Comparison of ENCODE assay signal across 18 cellular contexts in genomic region chr1:89779541-89779940, GRCh38. TPM values are rescaled to one million over a fixed set of nuclear protein-coding genes. Genes with fewer than 3 reads are reported as not detected.
DNase-seq lines count a peak whose midpoint lies in the region; ATAC-seq lines count a peak whose summit lies in the region.
"Had no signal": no experiment of that assay in that cellular context is flagged by ENCODE, and none has a peak within 500 bp of the region (broad histone marks: within the 10 kb centered on the region; RNA-seq: fewer than 3 reads in every experiment).

No MANE protein-coding gene starts in this region.

- no peak overlapping the region for H3K4me3 Mint-ChIP-seq in activated naive CD4-positive, alpha-beta T cell treated with anti-CD3 and anti-CD28 coated beads, Interleukin-2, amount 10 ng/mL, durations not matched to agents 7 days and 5 days
- H3K4me3 Mint-ChIP-seq in activated T-helper 1 cell treated with anti-CD3 and anti-CD28 coated beads, Interleukin-12 subunit alpha, Interleukin-12 subunit beta, Interleukin-2, Interleukin-4 antibody, amounts not matched to agents 30 ng/mL and 10 ng/mL and 1 ng/mL, durations not matched to agents 14 hours and 24 hours and 36 hours, result no peak overlapping the region
- H3K4me3 Mint-ChIP-seq in activated naive CD4-positive, alpha-beta T cell treated with anti-CD3 and anti-CD28 coated beads, Interleukin-2, amount 50 U/mL, for 24 hours, result peak overlapping the region; percentile 65
- no peak overlapping the region for H3K4me3 Mint-ChIP-seq in stimulated activated effector memory CD8-positive, alpha-beta T cell treated with anti-CD3 and anti-CD28 coated beads, Interleukin-12 subunit alpha, Interleukin-12 subunit beta, amount 100 ng/mL, for 72 hours
- H3K4me3 Mint-ChIP-seq: CD8-positive, alpha-beta memory T cell had no signal

- intact Hi-C loops in activated T-helper 1 cell treated with anti-CD3 and anti-CD28 coated beads, Interleukin-12 subunit alpha, Interleukin-12 subunit beta, Interleukin-2, Interleukin-4 antibody, amounts not matched to agents 30 ng/mL and 10 ng/mL and 1 ng/mL, durations not matched to agents 14 hours and 24 hours and 36 hours (cut with micrococcal nuclease), result no loop called here

- ATAC-seq in stimulated activated effector memory CD8-positive, alpha-beta T cell treated with anti-CD3 and anti-CD28 coated beads, Interleukin-12 subunit alpha, Interleukin-12 subunit beta, amount 100 ng/mL, for 72 hours, result no peak
- ATAC-seq: HCT116, PC-3 had no signal

- CTCF ChIA-PET in activated naive CD4-positive, alpha-beta T cell treated with anti-CD3 and anti-CD28 coated beads, Interleukin-2, amount 10 ng/mL, durations not matched to agents 7 days and 5 days (lab: Charles Lee), result interaction anchor here (1.2 to 2.6 kb wide), 3 partner anchors 25 to 210 kb away, joined by 3 to 16 read pairs (median 4); no protein-coding TSS in a partner anchor

- H3K27me3 Mint-ChIP-seq in activated naive CD4-positive, alpha-beta T cell treated with anti-CD3 and anti-CD28 coated beads, Interleukin-2, amount 10 ng/mL, durations not matched to agents 7 days and 5 days, result peaks cover 8% of the 10 kb centered on the region
- H3K27me3 Mint-ChIP-seq in activated T-helper 1 cell treated with anti-CD3 and anti-CD28 coated beads, Interleukin-12 subunit alpha, Interleukin-12 subunit beta, Interleukin-2, Interleukin-4 antibody, amounts not matched to agents 30 ng/mL and 10 ng/mL and 1 ng/mL, durations not matched to agents 14 hours and 24 hours and 36 hours (ENCODE audit: insufficient read depth), result no peaks in the 10 kb centered on the region
- no peaks in the 10 kb centered on the region for H3K27me3 Mint-ChIP-seq in activated naive CD4-positive, alpha-beta T cell treated with anti-CD3 and anti-CD28 coated beads, Interleukin-2, amount 50 U/mL, for 24 hours
- H3K27me3 Mint-ChIP-seq: CD8-positive, alpha-beta memory T cell had no signal

- peak; percentile 33 for DNase-seq in activated naive CD4-positive, alpha-beta T cell treated with Interleukin-2 at 50 U/mL for 16 hours
- no peak for DNase-seq in activated naive CD4-positive, alpha-beta T cell treated with anti-CD3 and anti-CD28 coated beads, Interleukin-2, amount 10 ng/mL, durations not matched to agents 7 days and 5 days
- no peak for DNase-seq in activated T-helper 1 cell treated with anti-CD3 and anti-CD28 coated beads, Interleukin-12 subunit alpha, Interleukin-12 subunit beta, Interleukin-2, Interleukin-4 antibody, amounts not matched to agents 30 ng/mL and 10 ng/mL and 1 ng/mL, durations not matched to agents 14 hours and 24 hours and 36 hours (ENCODE audit: low spot score)
- DNase-seq in stimulated activated CD4-positive, alpha-beta T cell treated with anti-CD3 and anti-CD28 coated beads, Interleukin-4, amount 100 ng/mL, for 24 hours, result peak; percentile 51
- DNase-seq in SKM-1 treated with dmso at 0.1 percent for 144 hours (lab: John Stamatoyannopoulos, UW; ENCODE audit: unreplicated experiment), result no peak
- no peak for DNase-seq in stimulated activated effector memory CD8-positive, alpha-beta T cell treated with anti-CD3 and anti-CD28 coated beads, Interleukin-12 subunit alpha, Interleukin-12 subunit beta, amount 100 ng/mL, for 72 hours (ENCODE audit: low spot score in 2 of 2)
- DNase-seq: CD8-positive, alpha-beta memory T cell; DMS53; GOT3; NCI-H1092 treated with DMSO at 0.1 percent for 48 hours; NCI-H146; NCI-H2029 treated with DMSO at 0.1 percent for 48 hours; NCI-H2171; NCI-H526; PC-3; RPMI8226 had no signal

- no peak overlapping the region for H3K27ac Mint-ChIP-seq in activated naive CD4-positive, alpha-beta T cell treated with anti-CD3 and anti-CD28 coated beads, Interleukin-2, amount 10 ng/mL, durations not matched to agents 7 days and 5 days
- peak overlapping the region; percentile 73 for H3K27ac Mint-ChIP-seq in activated T-helper 1 cell treated with anti-CD3 and anti-CD28 coated beads, Interleukin-12 subunit alpha, Interleukin-12 subunit beta, Interleukin-2, Interleukin-4 antibody, amounts not matched to agents 30 ng/mL and 10 ng/mL and 1 ng/mL, durations not matched to agents 14 hours and 24 hours and 36 hours
- H3K27ac Mint-ChIP-seq in activated naive CD4-positive, alpha-beta T cell treated with anti-CD3 and anti-CD28 coated beads, Interleukin-2, amount 50 U/mL, for 24 hours, result peak overlapping the region; percentile 98
- no peak overlapping the region for H3K27ac Mint-ChIP-seq in stimulated activated effector memory CD8-positive, alpha-beta T cell treated with anti-CD3 and anti-CD28 coated beads, Interleukin-12 subunit alpha, Interleukin-12 subunit beta, amount 100 ng/mL, for 72 hours

- H3K4me1 Mint-ChIP-seq in activated naive CD4-positive, alpha-beta T cell treated with anti-CD3 and anti-CD28 coated beads, Interleukin-2, amount 10 ng/mL, durations not matched to agents 7 days and 5 days, result peaks cover 35% of the 10 kb centered on the region
- H3K4me1 Mint-ChIP-seq in activated T-helper 1 cell treated with anti-CD3 and anti-CD28 coated beads, Interleukin-12 subunit alpha, Interleukin-12 subunit beta, Interleukin-2, Interleukin-4 antibody, amounts not matched to agents 30 ng/mL and 10 ng/mL and 1 ng/mL, durations not matched to agents 14 hours and 24 hours and 36 hours (ENCODE audit: low read depth), result peaks cover 52% of the 10 kb centered on the region
- H3K4me1 Mint-ChIP-seq in activated naive CD4-positive, alpha-beta T cell treated with anti-CD3 and anti-CD28 coated beads, Interleukin-2, amount 50 U/mL, for 24 hours, result peaks cover 79% of the 10 kb centered on the region
- H3K4me1 Mint-ChIP-seq in stimulated activated effector memory CD8-positive, alpha-beta T cell treated with anti-CD3 and anti-CD28 coated beads, Interleukin-12 subunit alpha, Interleukin-12 subunit beta, amount 100 ng/mL, for 72 hours, result peaks cover 33% of the 10 kb centered on the region

- H3K36me3 Mint-ChIP-seq in activated naive CD4-positive, alpha-beta T cell treated with anti-CD3 and anti-CD28 coated beads, Interleukin-2, amount 10 ng/mL, durations not matched to agents 7 days and 5 days, result no peaks in the 10 kb centered on the region
- H3K36me3 Mint-ChIP-seq in activated T-helper 1 cell treated with anti-CD3 and anti-CD28 coated beads, Interleukin-12 subunit alpha, Interleukin-12 subunit beta, Interleukin-2, Interleukin-4 antibody, amounts not matched to agents 30 ng/mL and 10 ng/mL and 1 ng/mL, durations not matched to agents 14 hours and 24 hours and 36 hours (ENCODE audit: low read depth), result no peaks in the 10 kb centered on the region
- H3K36me3 Mint-ChIP-seq in activated naive CD4-positive, alpha-beta T cell treated with anti-CD3 and anti-CD28 coated beads, Interleukin-2, amount 50 U/mL, for 24 hours, result no peaks in the 10 kb centered on the region
- no peaks in the 10 kb centered on the region for H3K36me3 Mint-ChIP-seq in stimulated activated effector memory CD8-positive, alpha-beta T cell treated with anti-CD3 and anti-CD28 coated beads, Interleukin-12 subunit alpha, Interleukin-12 subunit beta, amount 100 ng/mL, for 72 hours
- H3K36me3 Mint-ChIP-seq: CD8-positive, alpha-beta memory T cell had no signal

- peaks cover 2% of the 10 kb centered on the region for H3K9me3 Mint-ChIP-seq in activated naive CD4-positive, alpha-beta T cell treated with anti-CD3 and anti-CD28 coated beads, Interleukin-2, amount 10 ng/mL, durations not matched to agents 7 days and 5 days
- H3K9me3 Mint-ChIP-seq in activated T-helper 1 cell treated with anti-CD3 and anti-CD28 coated beads, Interleukin-12 subunit alpha, Interleukin-12 subunit beta, Interleukin-2, Interleukin-4 antibody, amounts not matched to agents 30 ng/mL and 10 ng/mL and 1 ng/mL, durations not matched to agents 14 hours and 24 hours and 36 hours, result no peaks in the 10 kb centered on the region
- no peaks in the 10 kb centered on the region for H3K9me3 Mint-ChIP-seq in activated naive CD4-positive, alpha-beta T cell treated with anti-CD3 and anti-CD28 coated beads, Interleukin-2, amount 50 U/mL, for 24 hours
- H3K9me3 Mint-ChIP-seq in stimulated activated effector memory CD8-positive, alpha-beta T cell treated with anti-CD3 and anti-CD28 coated beads, Interleukin-12 subunit alpha, Interleukin-12 subunit beta, amount 100 ng/mL, for 72 hours, result no peaks in the 10 kb centered on the region

RNA-seq across cellular contexts. Expression of gene LRRC8D, which starts 41.3 kb away (rescaled TPM):
- 43.3 and 45.0 TPM in 2 replicates for total RNA-seq in activated T-helper 1 cell treated with anti-CD3 and anti-CD28 coated beads, Interleukin-12 subunit alpha, Interleukin-12 subunit beta, Interleukin-2, Interleukin-4 antibody, amounts not matched to agents 30 ng/mL and 10 ng/mL and 1 ng/mL, durations not matched to agents 14 hours and 24 hours and 36 hours

Comparison
In these comparisons a context has a peak if more than half of its experiments do, and no peak if none do; other contexts are left out.
1. DNase-seq: peak in activated naive CD4-positive, alpha-beta T cell treated with Interleukin-2 at 50 U/mL for 16 hours (single experiment) and stimulated activated CD4-positive, alpha-beta T cell treated with anti-CD3 and anti-CD28 coated beads, Interleukin-4, amount 100 ng/mL, for 24 hours (single experiment); none in activated naive CD4-positive, alpha-beta T cell treated with anti-CD3 and anti-CD28 coated beads, Interleukin-2, amount 10 ng/mL, durations not matched to agents 7 days and 5 days (single experiment), activated T-helper 1 cell treated with anti-CD3 and anti-CD28 coated beads, Interleukin-12 subunit alpha, Interleukin-12 subunit beta, Interleukin-2, Interleukin-4 antibody, amounts not matched to agents 30 ng/mL and 10 ng/mL and 1 ng/mL, durations not matched to agents 14 hours and 24 hours and 36 hours (single experiment), SKM-1 treated with dmso at 0.1 percent for 144 hours (single experiment) and stimulated activated effector memory CD8-positive, alpha-beta T cell treated with anti-CD3 and anti-CD28 coated beads, Interleukin-12 subunit alpha, Interleukin-12 subunit beta, amount 100 ng/mL, for 72 hours (0 of 2).
2. H3K27ac Mint-ChIP-seq: peak in activated T-helper 1 cell treated with anti-CD3 and anti-CD28 coated beads, Interleukin-12 subunit alpha, Interleukin-12 subunit beta, Interleukin-2, Interleukin-4 antibody, amounts not matched to agents 30 ng/mL and 10 ng/mL and 1 ng/mL, durations not matched to agents 14 hours and 24 hours and 36 hours (single experiment) and activated naive CD4-positive, alpha-beta T cell treated with anti-CD3 and anti-CD28 coated beads, Interleukin-2, amount 50 U/mL, for 24 hours (single experiment); none in activated naive CD4-positive, alpha-beta T cell treated with anti-CD3 and anti-CD28 coated beads, Interleukin-2, amount 10 ng/mL, durations not matched to agents 7 days and 5 days (single experiment) and stimulated activated effector memory CD8-positive, alpha-beta T cell treated with anti-CD3 and anti-CD28 coated beads, Interleukin-12 subunit alpha, Interleukin-12 subunit beta, amount 100 ng/mL, for 72 hours (single experiment).